Comparison of ENCODE assay signal across 29 cellular contexts in the genomic region with DNA sequence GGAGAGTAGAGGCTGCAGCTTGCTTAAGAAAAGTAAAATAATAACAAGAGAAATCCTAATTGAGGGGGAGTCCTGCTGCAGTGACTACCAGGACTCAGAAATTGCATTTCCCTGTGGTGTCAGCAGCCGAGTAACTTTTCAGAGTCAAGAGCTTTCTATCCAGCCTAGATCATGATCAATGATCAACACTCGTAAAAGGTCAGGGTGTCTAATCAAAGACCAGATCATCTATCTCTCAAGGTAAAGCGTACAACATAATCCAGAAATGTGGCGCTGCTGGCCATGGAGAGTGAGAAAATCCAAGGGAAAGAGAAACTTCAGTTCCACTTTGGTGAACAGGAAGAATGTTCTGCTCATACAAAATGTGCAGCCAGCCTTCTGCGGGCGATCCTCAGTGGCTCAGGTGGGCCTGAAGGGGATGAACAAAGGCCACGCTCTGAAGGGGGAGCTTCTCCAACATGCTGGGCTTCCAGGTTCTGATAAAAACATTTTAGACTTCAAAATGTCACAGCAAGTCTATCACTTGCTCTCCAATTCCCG.
A peak's percentile ranks its signal among the peaks of the same experiment; 100 is the strongest.
DNase-seq lines count a peak whose midpoint lies in the region; ATAC-seq, FAIRE-seq and TF ChIP-seq lines count a peak whose summit lies in the region.
"Had no signal": no experiment of that assay in that cellular context is flagged by ENCODE, and none has a peak within 500 bp of the region (broad histone marks: within the 10 kb centered on the region; RNA-seq: fewer than 3 reads in every experiment).

No MANE protein-coding gene starts in this region.

- 12% methylated on average over 8 of the region's 8 CpGs for WGBS in SK-N-SH (ENCODE audit: low lambda C conversion rate)

- H3K79me2 ChIP-seq in PC-3 (ENCODE audit: low read length), result no peaks in the 10 kb centered on the region
- peaks cover 39% of the 10 kb centered on the region for H3K79me2 ChIP-seq in endothelial cell of umbilical vein (ENCODE audit: control insufficient read depth, insufficient read depth, low read length)
- no peaks in the 10 kb centered on the region for H3K79me2 ChIP-seq in SK-N-SH (ENCODE audit: insufficient read depth)

- CTCF ChIA-PET in PC-3 (lab: Charles Lee), result no interaction called here
- CTCF ChIA-PET in endothelial cell of umbilical vein (lab: Charles Lee), result interaction anchor here (1.1 to 2.0 kb wide), 6 partner anchors 10 to 1003 kb away, joined by 4 to 11 read pairs (median 4); no protein-coding TSS in a partner anchor
- CTCF ChIA-PET in SK-N-SH (lab: Yijun Ruan, JAX), result no interaction called here

- no peak for TF ChIP-seq EP300 in SK-N-SH (IDR thresholded peaks at IDR 0.05; ENCODE audit: borderline replicate concordance in 1 of 2, low read depth in 1 of 2, low read length in 1 of 2)

- H3K27me3 Mint-ChIP-seq in nephron (ENCODE audit: low read depth), result peaks cover 6% of the 10 kb centered on the region

- H3K9me2 ChIP-seq in PC-3 (replicated peaks; ENCODE audit: low read length) (no peaks in the 10 kb centered on the region), SK-N-SH (no peaks in the 10 kb centered on the region)

- H3K27ac ChIP-seq in PC-3 (ENCODE audit: low read length) (peak overlapping the region; percentile 17; the same call in 1 of the 2 replicates), endothelial cell of umbilical vein (ENCODE audit: insufficient read depth, low read depth, low read length) (peak overlapping the region; percentile 98), subcutaneous abdominal adipose tissue (ENCODE audit: low read depth, low read length) (peak overlapping the region; percentile 5), SK-N-SH (ENCODE audit: low read depth in 2 of 2, low read length in 1 of 2) (no peak overlapping the region), lower lobe of right lung (no peak overlapping the region)
- H3K27ac ChIP-seq: BLaER1 treated with 17β-estradiol and CSF1 and Interleukin-3, amounts not matched to agents 10 nM and 100 nM had no signal

- H3K36me3 ChIP-seq in PC-3 (ENCODE audit: low read depth, low read length), result no peaks in the 10 kb centered on the region
- H3K36me3 ChIP-seq in endothelial cell of umbilical vein (ENCODE audit: control insufficient read depth in 2 of 2, extremely low read depth in 1 of 2, insufficient read depth in 2 of 2, low read length in 2 of 2), result no peaks in the 10 kb centered on the region
- H3K36me3 ChIP-seq in subcutaneous abdominal adipose tissue (ENCODE audit: control insufficient read depth in 5 of 5, insufficient read depth in 5 of 5, low read length in 5 of 5), result no peaks in the 10 kb centered on the region
- H3K36me3 ChIP-seq in SK-N-SH (replicated peaks in 1 of 2; ENCODE audit: control insufficient read depth in 1 of 2, insufficient read depth in 2 of 2, low read length in 1 of 2), result no peaks in the 10 kb centered on the region
- H3K36me3 ChIP-seq in lower lobe of right lung, result no peaks in the 10 kb centered on the region
- H3K36me3 ChIP-seq: BLaER1 treated with 17β-estradiol and CSF1 and Interleukin-3, amounts not matched to agents 10 nM and 100 nM; stomach; upper lobe of right lung had no signal

- peaks cover 33% of the 10 kb centered on the region for H3K4me1 Mint-ChIP-seq in nephron
- H3K4me1 Mint-ChIP-seq: activated CD4-positive, alpha-beta memory T cell treated with anti-CD3 and anti-CD28 coated beads, Interleukin-2, amount 10 ng/mL, durations not matched to agents 7 days and 5 days had no signal

- peaks cover 3% of the 10 kb centered on the region for H3K36me3 Mint-ChIP-seq in nephron (ENCODE audit: low read depth)
- H3K36me3 Mint-ChIP-seq: activated naive CD4-positive, alpha-beta T cell treated with anti-CD3 and anti-CD28 coated beads, Interleukin-2, amount 50 U/mL, for 72 hours had no signal

- no peak for ATAC-seq in PC-3
- ATAC-seq in HG03521 (IDR thresholded peaks at IDR 0.05; ENCODE audit: unreplicated experiment), result no peak
- ATAC-seq in lower lobe of right lung, result no peak
- ATAC-seq: activated naive CD4-positive, alpha-beta T cell treated with anti-CD3 and anti-CD28 coated beads, Interleukin-2, amount 50 U/mL, for 72 hours; SK-N-SH treated with all-trans-retinoic acid at 6 μM for 48 hours; upper lobe of right lung had no signal

- H3K9me3 ChIP-seq in PC-3 (ENCODE audit: low read length) (no peaks in the 10 kb centered on the region), endothelial cell of umbilical vein (replicated peaks; ENCODE audit: control insufficient read depth, insufficient read depth, low read length) (no peaks in the 10 kb centered on the region), subcutaneous abdominal adipose tissue (ENCODE audit: control insufficient read depth in 5 of 5, low read length in 5 of 5) (no peaks in the 10 kb centered on the region), SK-N-SH (no peaks in the 10 kb centered on the region), lower lobe of right lung (no peaks in the 10 kb centered on the region)
- H3K9me3 ChIP-seq: Caco-2, stomach, upper lobe of right lung had no signal

- H3K9me1 ChIP-seq in endothelial cell of umbilical vein (replicated peaks; ENCODE audit: control insufficient read depth, extremely low read depth, insufficient read depth, low read length), result no peaks in the 10 kb centered on the region

- TF ChIP-seq POLR2A in endothelial cell of umbilical vein (IDR thresholded peaks at IDR 0.05; ENCODE audit: low read depth, low read length), result no peak

- H2AFZ ChIP-seq in PC-3 (ENCODE audit: low read length) (no peak overlapping the region), endothelial cell of umbilical vein (ENCODE audit: low read depth, low read length) (peak overlapping the region; percentile 49), SK-N-SH (ENCODE audit: low read depth) (no peak overlapping the region)

- dilution Hi-C loops in endothelial cell of umbilical vein (cut with MboI; ENCODE audit: extremely low pct_ligation_motif_present, low sequenced_read_pairs), result loop anchor here (25.0 kb wide), 1 partner anchor 1013 kb away; the partner anchor contains the start of gene NR2F2

- no peak overlapping the region for H3K9ac ChIP-seq in PC-3 (ENCODE audit: low read length)
- peak overlapping the region; percentile 98 for H3K9ac ChIP-seq in endothelial cell of umbilical vein (replicated peaks; ENCODE audit: extremely low read depth, insufficient read depth, low read length)
- H3K9ac ChIP-seq in subcutaneous abdominal adipose tissue (ENCODE audit: low read length in 5 of 5), result no peak overlapping the region
- no peak overlapping the region for H3K9ac ChIP-seq in SK-N-SH
- H3K9ac ChIP-seq: BLaER1 treated with 17β-estradiol and CSF1 and Interleukin-3, amounts not matched to agents 10 nM and 100 nM had no signal

- no peak overlapping the region for H3K4me3 ChIP-seq in PC-3 (ENCODE audit: low read length)
- peak overlapping the region in 1 of 3 experiments; percentile 30 for H3K4me3 ChIP-seq in endothelial cell of umbilical vein (replicated peaks in 1 of 3; ENCODE audit: insufficient read depth in 1 of 3, low read depth in 1 of 3, low read length in 3 of 3)
- H3K4me3 ChIP-seq in subcutaneous abdominal adipose tissue (ENCODE audit: low read depth in 1 of 5, low read length in 5 of 5), result no peak overlapping the region
- H3K4me3 ChIP-seq in SK-N-SH (ENCODE audit: low read depth in 2 of 2, low read length in 1 of 2), result no peak overlapping the region
- H3K4me3 ChIP-seq in lower lobe of right lung, result no peak overlapping the region
- H3K4me3 ChIP-seq: BLaER1 treated with 17β-estradiol and CSF1 and Interleukin-3, amounts not matched to agents 10 nM and 100 nM; stomach; upper lobe of right lung had no signal

- FAIRE-seq in endothelial cell of umbilical vein (lab: Jason Lieb, UNC), result no peak
- FAIRE-seq: bronchial epithelial cell, islet of Langerhans had no signal

- H3F3A ChIP-seq in PC-3 (ENCODE audit: low read length, unreplicated experiment) (no peaks in the 10 kb centered on the region), SK-N-SH (replicated peaks; ENCODE audit: insufficient read depth) (no peaks in the 10 kb centered on the region)

- BruUV-seq in PC-3 (replicated peaks; lab: Mats Ljungman, UMichigan), result no TSS peak
- BruUV-seq in endothelial cell of umbilical vein (replicated peaks; lab: Mats Ljungman, UMichigan), result no TSS peak

- peaks cover 6% of the 10 kb centered on the region for H3K9me3 Mint-ChIP-seq in nephron
- H3K9me3 Mint-ChIP-seq: activated CD4-positive, alpha-beta memory T cell treated with anti-CD3 and anti-CD28 coated beads, Interleukin-2, amount 10 ng/mL, durations not matched to agents 7 days and 5 days; H9 had no signal

- peak overlapping the region in 2 of 3 experiments; percentile 32 to 56 for H3K4me3 Mint-ChIP-seq in nephron
- H3K4me3 Mint-ChIP-seq: activated CD4-positive, alpha-beta memory T cell treated with anti-CD3 and anti-CD28 coated beads, Interleukin-2, amount 10 ng/mL, durations not matched to agents 7 days and 5 days; H9 had no signal

- peaks cover 37% of the 10 kb centered on the region for H3K4me1 ChIP-seq in PC-3 (ENCODE audit: insufficient read depth, low read length)
- peaks cover 49% of the 10 kb centered on the region for H3K4me1 ChIP-seq in endothelial cell of umbilical vein (ENCODE audit: control insufficient read depth, extremely low read depth, insufficient read depth, low read length)
- peaks cover 0 to 15% (median 6%) of the 10 kb centered on the region in 5 donors for H3K4me1 ChIP-seq in subcutaneous abdominal adipose tissue (ENCODE audit: control insufficient read depth in 5 of 5, insufficient read depth in 5 of 5, low read length in 5 of 5)
- no peaks in the 10 kb centered on the region for H3K4me1 ChIP-seq in SK-N-SH (ENCODE audit: control insufficient read depth in 1 of 2, insufficient read depth in 2 of 2, low read depth in 1 of 2, low read length in 1 of 2)
- peaks cover 9% of the 10 kb centered on the region for H3K4me1 ChIP-seq in lower lobe of right lung
- H3K4me1 ChIP-seq: BLaER1 treated with 17β-estradiol and CSF1 and Interleukin-3, amounts not matched to agents 10 nM and 100 nM; Caco-2; upper lobe of right lung had no signal

- no peak for DNase-seq in PC-3
- DNase-seq in endothelial cell of umbilical vein (ENCODE audit: low read depth, low spot score), result peak; percentile 47
- no peak for DNase-seq in NK-92 treated with Interleukin-12 subunit alpha and Interleukin-12 subunit beta, amount 100 ng/mL, for 24 hours (lab: John Stamatoyannopoulos, UW)
- no peak for DNase-seq in SK-N-SH
- no peak for DNase-seq in lower lobe of right lung
- DNase-seq: activated CD4-positive, alpha-beta memory T cell treated with anti-CD3 and anti-CD28 coated beads, Interleukin-2, amount 10 ng/mL, durations not matched to agents 7 days and 5 days; activated CD4-positive, alpha-beta T cell treated with anti-CD3 and anti-CD28 coated beads for 1 hour; anterior cingulate cortex; Caco-2; cortex of kidney; DMS79; GDM1; H9; mammary epithelial cell; NCI-H1092 treated with DMSO at 0.1 percent for 48 hours; NCI-H2029 treated with DMSO at 0.1 percent for 48 hours; NCI-H69; posterior cingulate gyrus; RPMI8226; stomach; upper lobe of right lung had no signal

- intact Hi-C loops in PC-3 (cut with micrococcal nuclease), result loop anchor here (10.0 kb wide), 1 partner anchor 230 kb away; no protein-coding TSS in a partner anchor
- intact Hi-C loops in endothelial cell of umbilical vein (cut with micrococcal nuclease), result loop anchor here (1.0 kb wide), 4 partner anchors 20 to 653 kb away; no protein-coding TSS in a partner anchor
- intact Hi-C loops in lower lobe of right lung (cut with DNase I), result no loop called here

- H3K27me3 ChIP-seq in PC-3 (ENCODE audit: low read length), result no peaks in the 10 kb centered on the region
- H3K27me3 ChIP-seq in endothelial cell of umbilical vein (ENCODE audit: control insufficient read depth in 2 of 2, insufficient read depth in 2 of 2, low read length in 2 of 2), result no peaks in the 10 kb centered on the region
- H3K27me3 ChIP-seq in subcutaneous abdominal adipose tissue (ENCODE audit: control insufficient read depth in 5 of 5, insufficient read depth in 4 of 5, low read length in 5 of 5), result peaks cover 8 to 16% (median 9%) of the 10 kb centered on the region in 5 donors
- H3K27me3 ChIP-seq in SK-N-SH (ENCODE audit: insufficient read depth), result no peaks in the 10 kb centered on the region
- H3K27me3 ChIP-seq in lower lobe of right lung (ENCODE audit: low read depth), result peaks cover 25% of the 10 kb centered on the region
- H3K27me3 ChIP-seq: BLaER1 treated with 17β-estradiol and CSF1 and Interleukin-3, amounts not matched to agents 10 nM and 100 nM had no signal

- H3K27ac Mint-ChIP-seq in nephron, result peak overlapping the region; percentile 94 to 98 (median 97)
- H3K27ac Mint-ChIP-seq: activated CD4-positive, alpha-beta memory T cell treated with anti-CD3 and anti-CD28 coated beads, Interleukin-2, amount 10 ng/mL, durations not matched to agents 7 days and 5 days; activated naive CD4-positive, alpha-beta T cell treated with anti-CD3 and anti-CD28 coated beads, Interleukin-2, amount 50 U/mL, for 72 hours; H9 had no signal

- H4K20me1 ChIP-seq in PC-3 (ENCODE audit: low read length), result no peaks in the 10 kb centered on the region
- no peaks in the 10 kb centered on the region for H4K20me1 ChIP-seq in endothelial cell of umbilical vein (replicated peaks; ENCODE audit: control insufficient read depth, extremely low read depth, insufficient read depth, low read length)
- no peaks in the 10 kb centered on the region for H4K20me1 ChIP-seq in SK-N-SH (ENCODE audit: insufficient read depth)
- H4K20me1 ChIP-seq: BLaER1 treated with 17β-estradiol and CSF1 and Interleukin-3, amounts not matched to agents 10 nM and 100 nM had no signal

- no peak for TF ChIP-seq CTCF in PC-3 (conservative IDR thresholded peaks at IDR 0.05; ENCODE audit: low read depth, low read length)
- no peak for TF ChIP-seq CTCF in endothelial cell of umbilical vein (IDR thresholded peaks at IDR 0.05; ENCODE audit: extremely low read depth in 1 of 2, insufficient read depth in 1 of 2, low read depth in 1 of 2, low read length in 2 of 2)
- TF ChIP-seq CTCF in nephron (IDR thresholded peaks at IDR 0.05; ENCODE audit: unreplicated experiment in 3 of 3), result no peak
- TF ChIP-seq CTCF in SK-N-SH (IDR thresholded peaks at IDR 0.05), result no peak
- TF ChIP-seq CTCF in lower lobe of right lung (IDR thresholded peaks at IDR 0.05), result no peak

- peak overlapping the region; percentile 60; the same call in 1 of the 2 replicates for H3K4me2 ChIP-seq in PC-3 (ENCODE audit: low read length)
- peak overlapping the region; percentile 83 for H3K4me2 ChIP-seq in endothelial cell of umbilical vein (ENCODE audit: insufficient read depth, low read length)
- H3K4me2 ChIP-seq in SK-N-SH, result no peak overlapping the region
- H3K4me2 ChIP-seq: BLaER1 treated with 17β-estradiol and CSF1 and Interleukin-3, amounts not matched to agents 10 nM and 100 nM had no signal

- TF ChIP-seq RAD21 in SK-N-SH (IDR thresholded peaks at IDR 0.05; ENCODE audit: low read length), result no peak

- POLR2A ChIA-PET in PC-3 (lab: Charles Lee; ENCODE audit: unreplicated experiment), result no interaction called here
- POLR2A ChIA-PET in endothelial cell of umbilical vein (lab: Charles Lee), result interaction anchor here (0.9 to 1.1 kb wide), 3 partner anchors 15 to 29 kb away, joined by 3 to 4 read pairs (median 3); no protein-coding TSS in a partner anchor
- POLR2A ChIA-PET in SK-N-SH (lab: Yijun Ruan, JAX), result no interaction called here

Comparison
In these comparisons a context has a peak if more than half of its experiments do, and no peak if none do; other contexts are left out.
1. H3K27ac ChIP-seq: peak in PC-3 (single experiment), endothelial cell of umbilical vein (single experiment) and subcutaneous abdominal adipose tissue (single experiment); none in SK-N-SH (0 of 2) and lower lobe of right lung (single experiment).